In genomic region chr1:32318127-32318869, GRCh38 we compare ENCODE assay signal across 23 cellular contexts. TPM values are rescaled to one million over a fixed set of nuclear protein-coding genes. Genes with fewer than 3 reads are reported as not detected.
DNase-seq lines count a peak whose midpoint lies in the region; ATAC-seq lines count a peak whose summit lies in the region.
"Had no signal": no experiment of that assay in that cellular context is flagged by ENCODE, and none has a peak within 500 bp of the region (broad histone marks: within the 10 kb centered on the region; RNA-seq: fewer than 3 reads in every experiment).

No MANE protein-coding gene starts in this region.

- POLR2A ChIA-PET in T-cell (lab: Charles Lee), result interaction anchor here (0.6 to 0.7 kb wide), 3 partner anchors 13 to 18 kb away, joined by 3 to 4 read pairs (median 3); partner anchors contain the start of gene MARCKSL1 (in 1 of the 2)

- H3K4me1 Mint-ChIP-seq in activated naive CD4-positive, alpha-beta T cell treated with anti-CD3 and anti-CD28 coated beads, Interleukin-2, amount 10 ng/mL, durations not matched to agents 7 days and 5 days, result peaks cover 52% of the 10 kb centered on the region
- peaks cover 41% of the 10 kb centered on the region for H3K4me1 Mint-ChIP-seq in activated naive CD4-positive, alpha-beta T cell treated with anti-CD3 and anti-CD28 coated beads for 36 hours (ENCODE audit: low read depth)
- peaks cover 42 to 57% (median 48%) of the 10 kb centered on the region in 3 donors for H3K4me1 Mint-ChIP-seq in T-cell
- H3K4me1 Mint-ChIP-seq in stimulated activated memory B cell treated with anti-CD40 and anti-IgM and Interleukin-4, amounts not matched to agents 10 μg/mL and 1 μg/mL and 100 μg/mL, for 72 hours, result peaks cover 62% of the 10 kb centered on the region

- peak overlapping the region; percentile 14 for H3K27ac Mint-ChIP-seq in activated naive CD4-positive, alpha-beta T cell treated with anti-CD3 and anti-CD28 coated beads, Interleukin-2, amount 10 ng/mL, durations not matched to agents 7 days and 5 days
- no peak overlapping the region for H3K27ac Mint-ChIP-seq in activated naive CD4-positive, alpha-beta T cell treated with anti-CD3 and anti-CD28 coated beads for 36 hours
- H3K27ac Mint-ChIP-seq in T-cell, result peak overlapping the region; percentile 61 to 72
- H3K27ac Mint-ChIP-seq in stimulated activated memory B cell treated with anti-CD40 and anti-IgM and Interleukin-4, amounts not matched to agents 10 μg/mL and 1 μg/mL and 100 μg/mL, for 72 hours, result peak overlapping the region; percentile 94
- H3K27ac Mint-ChIP-seq: activated naive CD8-positive, alpha-beta T cell treated with anti-CD3 and anti-CD28 coated beads, Interleukin-2, amount 10 ng/mL, durations not matched to agents 7 days and 5 days; CD8-positive, alpha-beta T cell had no signal

- H3K4me3 Mint-ChIP-seq in activated naive CD4-positive, alpha-beta T cell treated with anti-CD3 and anti-CD28 coated beads, Interleukin-2, amount 10 ng/mL, durations not matched to agents 7 days and 5 days, result no peak overlapping the region
- H3K4me3 Mint-ChIP-seq in activated naive CD4-positive, alpha-beta T cell treated with anti-CD3 and anti-CD28 coated beads for 36 hours, result no peak overlapping the region
- H3K4me3 Mint-ChIP-seq in T-cell, result no peak overlapping the region
- H3K4me3 Mint-ChIP-seq in stimulated activated memory B cell treated with anti-CD40 and anti-IgM and Interleukin-4, amounts not matched to agents 10 μg/mL and 1 μg/mL and 100 μg/mL, for 72 hours, result no peak overlapping the region
- H3K4me3 Mint-ChIP-seq: activated naive CD8-positive, alpha-beta T cell treated with anti-CD3 and anti-CD28 coated beads, Interleukin-2, amount 10 ng/mL, durations not matched to agents 7 days and 5 days; CD8-positive, alpha-beta T cell had no signal

- H3K27me3 Mint-ChIP-seq in activated naive CD4-positive, alpha-beta T cell treated with anti-CD3 and anti-CD28 coated beads, Interleukin-2, amount 10 ng/mL, durations not matched to agents 7 days and 5 days, result no peaks in the 10 kb centered on the region
- H3K27me3 Mint-ChIP-seq in activated naive CD4-positive, alpha-beta T cell treated with anti-CD3 and anti-CD28 coated beads for 36 hours (ENCODE audit: low read depth), result no peaks in the 10 kb centered on the region
- H3K27me3 Mint-ChIP-seq in T-cell, result no peaks in the 10 kb centered on the region
- H3K27me3 Mint-ChIP-seq in stimulated activated memory B cell treated with anti-CD40 and anti-IgM and Interleukin-4, amounts not matched to agents 10 μg/mL and 1 μg/mL and 100 μg/mL, for 72 hours, result no peaks in the 10 kb centered on the region
- H3K27me3 Mint-ChIP-seq: activated naive CD8-positive, alpha-beta T cell treated with anti-CD3 and anti-CD28 coated beads, Interleukin-2, amount 10 ng/mL, durations not matched to agents 7 days and 5 days had no signal

- ATAC-seq in T-cell (replicated peaks in 1 of 4), result no peak
- ATAC-seq in stimulated activated memory B cell treated with anti-CD40 and anti-IgM and Interleukin-4, amounts not matched to agents 10 μg/mL and 1 μg/mL and 100 μg/mL, for 72 hours, result no peak
- ATAC-seq: CD8-positive, alpha-beta T cell had no signal

- no peaks in the 10 kb centered on the region for H3K9me3 Mint-ChIP-seq in activated naive CD4-positive, alpha-beta T cell treated with anti-CD3 and anti-CD28 coated beads, Interleukin-2, amount 10 ng/mL, durations not matched to agents 7 days and 5 days
- no peaks in the 10 kb centered on the region for H3K9me3 Mint-ChIP-seq in activated naive CD4-positive, alpha-beta T cell treated with anti-CD3 and anti-CD28 coated beads for 36 hours
- no peaks in the 10 kb centered on the region for H3K9me3 Mint-ChIP-seq in T-cell
- H3K9me3 Mint-ChIP-seq in stimulated activated memory B cell treated with anti-CD40 and anti-IgM and Interleukin-4, amounts not matched to agents 10 μg/mL and 1 μg/mL and 100 μg/mL, for 72 hours, result no peaks in the 10 kb centered on the region
- H3K9me3 Mint-ChIP-seq: activated naive CD8-positive, alpha-beta T cell treated with anti-CD3 and anti-CD28 coated beads, Interleukin-2, amount 10 ng/mL, durations not matched to agents 7 days and 5 days; CD8-positive, alpha-beta T cell had no signal

- H3K36me3 Mint-ChIP-seq in activated naive CD4-positive, alpha-beta T cell treated with anti-CD3 and anti-CD28 coated beads, Interleukin-2, amount 10 ng/mL, durations not matched to agents 7 days and 5 days, result peaks cover 42% of the 10 kb centered on the region
- H3K36me3 Mint-ChIP-seq in activated naive CD4-positive, alpha-beta T cell treated with anti-CD3 and anti-CD28 coated beads for 36 hours (ENCODE audit: low read depth), result peaks cover 25% of the 10 kb centered on the region
- H3K36me3 Mint-ChIP-seq in T-cell, result peaks cover 18% of the 10 kb centered on the region
- peaks cover 25% of the 10 kb centered on the region for H3K36me3 Mint-ChIP-seq in stimulated activated memory B cell treated with anti-CD40 and anti-IgM and Interleukin-4, amounts not matched to agents 10 μg/mL and 1 μg/mL and 100 μg/mL, for 72 hours

- DNase-seq in activated naive CD4-positive, alpha-beta T cell treated with anti-CD3 and anti-CD28 coated beads, Interleukin-2, amount 10 ng/mL, durations not matched to agents 7 days and 5 days, result no peak
- DNase-seq in activated naive CD4-positive, alpha-beta T cell treated with anti-CD3 and anti-CD28 coated beads for 36 hours, result no peak
- DNase-seq in T-cell (no peak), SHP77 (lab: John Stamatoyannopoulos, UW) (no peak), NCI-H2171 (lab: John Stamatoyannopoulos, UW) (no peak)
- DNase-seq: activated CD4-positive, alpha-beta T cell treated with anti-CD3 and anti-CD28 coated beads for 4 hours; activated naive CD8-positive, alpha-beta T cell treated with anti-CD3 and anti-CD28 coated beads, Interleukin-2, amount 10 ng/mL, durations not matched to agents 7 days and 5 days; aorta; CD8-positive, alpha-beta T cell; DMS 273 treated with DMSO at 0.1 percent for 48 hours; EL; GOT3; MM.1S; NCI-H1930; NCI-H2227 treated with DMSO at 0.1 percent for 48 hours; NCI-H526; PC-9; posterior cingulate gyrus; Right ventricle myocardium superior; stimulated activated CD4-positive, alpha-beta T cell treated with anti-CD3 and anti-CD28 coated beads, Interleukin-1b, Interleukin-23, amount 100 ng/mL, for 48 hours; stomach had no signal

- intact Hi-C loops in activated naive CD4-positive, alpha-beta T cell treated with anti-CD3 and anti-CD28 coated beads for 36 hours (cut with micrococcal nuclease), result no loop called here

- CTCF ChIA-PET in activated naive CD4-positive, alpha-beta T cell treated with anti-CD3 and anti-CD28 coated beads, Interleukin-2, amount 10 ng/mL, durations not matched to agents 7 days and 5 days (lab: Charles Lee), result interaction anchor here (1.1 kb wide), 1 partner anchor 9 kb away, joined by 3 read pairs; no protein-coding TSS in a partner anchor
- CTCF ChIA-PET in activated naive CD4-positive, alpha-beta T cell treated with anti-CD3 and anti-CD28 coated beads for 36 hours (lab: Charles Lee), result interaction anchor here (0.6 to 1.3 kb wide), 2 partner anchors 102 to 512 kb away, joined by 3 read pairs; no protein-coding TSS in a partner anchor
- CTCF ChIA-PET in T-cell (lab: Charles Lee), result interaction anchor here in 1 of 2 donors (0.5 kb wide), 1 partner anchor 557 kb away, joined by 4 read pairs; no protein-coding TSS in a partner anchor

RNA-seq across cellular contexts. Expression of gene MARCKSL1, which starts 17.7 kb away (rescaled TPM):
- 10 to 100 TPM; 14.4 to 15.9 TPM for total RNA-seq in activated naive CD4-positive, alpha-beta T cell treated with anti-CD3 and anti-CD28 coated beads for 36 hours
- total RNA-seq in T-cell, result 10 to 100 TPM; 28.1 to 46.5 (median 41.4) TPM

RNA-seq across cellular contexts. Expression of gene HDAC1, which starts 26.4 kb away (rescaled TPM):
- 100 to 1,000 TPM; 111 to 120 TPM for total RNA-seq in activated naive CD4-positive, alpha-beta T cell treated with anti-CD3 and anti-CD28 coated beads for 36 hours
- total RNA-seq in T-cell, result 100 to 1,000 TPM; 117 to 153 (median 142) TPM

RNA-seq across cellular contexts. Expression of gene FAM229A, which starts 44.0 kb away (rescaled TPM):
- 1 to 10 TPM; 2.1 to 3.4 TPM for total RNA-seq in activated naive CD4-positive, alpha-beta T cell treated with anti-CD3 and anti-CD28 coated beads for 36 hours
- total RNA-seq in T-cell, result 10 to 100 TPM; 27.0 to 43.0 (median 32.0) TPM

RNA-seq across cellular contexts. Expression of gene TSSK3, which starts 44.0 kb away (rescaled TPM):
- 1 to 10 TPM in 1 of 2 experiments, under 1 TPM in 1; 0.84 to 1.9 TPM for total RNA-seq in activated naive CD4-positive, alpha-beta T cell treated with anti-CD3 and anti-CD28 coated beads for 36 hours
- total RNA-seq in T-cell, result 1 to 10 TPM in 3 of 5 donors, under 1 TPM in 1, not detected in 1; 0.65 to 4.3 (median 2.3) TPM
- total RNA-seq: kidney epithelial cell had no signal

Comparison
In these comparisons a context has a peak if more than half of its experiments do, and no peak if none do; other contexts are left out.
1. RNA of gene FAM229A, which starts 44.0 kb away (total RNA-seq): 27.0 to 43.0 TPM in T-cell; 2.1 to 3.4 TPM in activated naive CD4-positive, alpha-beta T cell treated with anti-CD3 and anti-CD28 coated beads for 36 hours; every median in the first group is over 4 times any median in the second.